Comparison of ENCODE assay signal across 8 cellular contexts in genomic region chr12:49108958-49109404, GRCh38. TPM values are rescaled to one million over a fixed set of nuclear protein-coding genes. Genes with fewer than 3 reads are reported as not detected.
DNase-seq lines count a peak whose midpoint lies in the region; ATAC-seq and TF ChIP-seq lines count a peak whose summit lies in the region.

No MANE protein-coding gene starts in this region.

- H3K4me1 ChIP-seq in BLaER1 treated with 17β-estradiol and CSF1 and Interleukin-3, amounts not matched to agents 10 nM and 100 nM = peaks cover 57 to 67% (median 60%) of the 10 kb centered on the region in 10 experiments
- peaks cover 48% of the 10 kb centered on the region for H3K4me1 ChIP-seq in muscle layer of colon (ENCODE audit: insufficient read depth, low read length)

- peak overlapping the region; percentile 83 to 95 (median 94); a peak in 20 of 22 replicates for H3K27ac ChIP-seq in BLaER1 treated with 17β-estradiol and CSF1 and Interleukin-3, amounts not matched to agents 10 nM and 100 nM
- H3K27ac ChIP-seq in dorsolateral prefrontal cortex (peak overlapping the region in 52 of 59 donors; percentile 26 to 97 (median 92)), muscle layer of colon (ENCODE audit: low read depth, low read length) (peak overlapping the region; percentile 99)

- POLR2A ChIA-PET in GM10248 (lab: Yijun Ruan, JAX) = interaction anchor here (0.5 to 4.0 kb wide), 4 partner anchors 22 to 632 kb away, joined by 3 to 33 read pairs (median 10); partner anchors contain the start of genes TMBIM6 and TUBA1B

- peak; percentile 51 to 74 for DNase-seq in NOMO-1 (lab: John Stamatoyannopoulos, UW; ENCODE audit: unreplicated experiment in 2 of 2)
- peak in 1 of 10 donors; percentile 9 for DNase-seq in dorsolateral prefrontal cortex
- DNase-seq in GM10248 (ENCODE audit: extremely low spot score) = no peak

- peaks cover 0 to 15% (median 6%) of the 10 kb centered on the region in 11 experiments; a peak in 11 of 22 replicates for H3K9me3 ChIP-seq in BLaER1 treated with 17β-estradiol and CSF1 and Interleukin-3, amounts not matched to agents 10 nM and 100 nM (replicated peaks in 1 of 11)
- H3K9me3 ChIP-seq in muscle layer of colon (ENCODE audit: low read length) = no peaks in the 10 kb centered on the region

- TF ChIP-seq CTCF in dorsolateral prefrontal cortex (IDR thresholded peaks at IDR 0.05 in 54 of 56, conservative IDR thresholded peaks at IDR 0.05 in 2 of 56; ENCODE audit: low read depth in 1 of 56, partially characterized antibody in 56 of 56) (no peak), GM10248 (IDR thresholded peaks at IDR 0.05; ENCODE audit: control extremely low read depth, extremely low read depth, low read depth, missing control alignments) (no peak)

- intact Hi-C loops in dorsolateral prefrontal cortex (cut with DNase I) = no loop called here

- H3K4me3 ChIP-seq in BLaER1 treated with 17β-estradiol and CSF1 and Interleukin-3, amounts not matched to agents 10 nM and 100 nM = peak overlapping the region; percentile 85 to 100 (median 98)
- peak overlapping the region; percentile 69 to 100 (median 97) for H3K4me3 ChIP-seq in dorsolateral prefrontal cortex
- peak overlapping the region; percentile 91 to 100 for H3K4me3 ChIP-seq in muscle layer of colon (ENCODE audit: low read depth in 1 of 2, low read length in 2 of 2)

- no peaks in the 10 kb centered on the region for H3K27me3 ChIP-seq in BLaER1 treated with 17β-estradiol and CSF1 and Interleukin-3, amounts not matched to agents 10 nM and 100 nM
- H3K27me3 ChIP-seq in dorsolateral prefrontal cortex = no peaks in the 10 kb centered on the region
- H3K27me3 ChIP-seq in muscle layer of colon (ENCODE audit: control insufficient read depth in 1 of 2, insufficient read depth in 2 of 2, low read length in 2 of 2) = no peaks in the 10 kb centered on the region

- H4K20me1 ChIP-seq in BLaER1 treated with 17β-estradiol and CSF1 and Interleukin-3, amounts not matched to agents 10 nM and 100 nM = peaks cover 6 to 58% (median 48%) of the 10 kb centered on the region in 11 experiments; a peak in 18 of 22 replicates

- H3K9ac ChIP-seq in BLaER1 treated with 17β-estradiol and CSF1 and Interleukin-3, amounts not matched to agents 10 nM and 100 nM = peak overlapping the region; percentile 92 to 98 (median 96)
- peak overlapping the region; percentile 98 for H3K9ac ChIP-seq in muscle layer of colon (ENCODE audit: low read length)

- H3K4me2 ChIP-seq in BLaER1 treated with 17β-estradiol and CSF1 and Interleukin-3, amounts not matched to agents 10 nM and 100 nM = peak overlapping the region; percentile 86 to 98 (median 95)

- no peak for ATAC-seq in GM18861 (IDR thresholded peaks at IDR 0.05; ENCODE audit: unreplicated experiment)
- ATAC-seq in GM21576 (IDR thresholded peaks at IDR 0.05; ENCODE audit: unreplicated experiment) = no peak
- no peak for ATAC-seq in HG03135 (IDR thresholded peaks at IDR 0.05; ENCODE audit: unreplicated experiment)

- peaks cover 5 to 34% (median 23%) of the 10 kb centered on the region in 11 experiments; a peak in 20 of 22 replicates for H3K36me3 ChIP-seq in BLaER1 treated with 17β-estradiol and CSF1 and Interleukin-3, amounts not matched to agents 10 nM and 100 nM
- peaks cover 26% of the 10 kb centered on the region for H3K36me3 ChIP-seq in muscle layer of colon (ENCODE audit: insufficient read depth, low read length)

- CTCF ChIA-PET in GM10248 (lab: Yijun Ruan, JAX) = interaction anchor here (1.1 to 19.5 kb wide), 7 partner anchors 8 to 65 kb away, joined by 3 to 369 read pairs (median 85); partner anchors contain the start of genes DHH and TUBA1B

RNA-seq across cellular contexts. Expression of gene LMBR1L, which starts 1.7 kb away (rescaled TPM):
- total RNA-seq in dorsolateral prefrontal cortex = 100 to 1,000 TPM in 3 of 120 experiments, 10 to 100 TPM in 117; 40.9 to 108 (median 65.9) TPM

RNA-seq across cellular contexts. Expression of gene DHH, which starts 14.4 kb away (rescaled TPM):
- 1 to 10 TPM in 4 of 120 experiments, under 1 TPM in 103, not detected in 13; 0.11 to 2.5 (median 0.42) TPM for total RNA-seq in dorsolateral prefrontal cortex

RNA-seq across cellular contexts. Expression of gene TUBA1B, which starts 22.2 kb away (rescaled TPM):
- 1,000 to 10,000 TPM in 116 of 120 experiments, 100 to 1,000 TPM in 4; 810 to 2,486 (median 1,574) TPM for total RNA-seq in dorsolateral prefrontal cortex

RNA-seq across cellular contexts. Expression of gene RHEBL1, which starts 39.2 kb away (rescaled TPM):
- total RNA-seq in dorsolateral prefrontal cortex = 10 to 100 TPM in 3 of 120 experiments, 1 to 10 TPM in 116, under 1 TPM in 1; 0.55 to 10.5 (median 5.5) TPM

RNA-seq across cellular contexts. Expression of gene KMT2D, which starts 48.4 kb away (rescaled TPM):
- 100 to 1,000 TPM in 86 of 120 experiments, 10 to 100 TPM in 34; 76.9 to 147 (median 107) TPM for total RNA-seq in dorsolateral prefrontal cortex
